ENCODE assay signal across 19 cellular contexts in genomic region chr10:62399211-62399610, GRCh38. TPM values are rescaled to one million over a fixed set of nuclear protein-coding genes. Genes with fewer than 3 reads are reported as not detected.
DNase-seq lines count a peak whose midpoint lies in the region; ATAC-seq, FAIRE-seq and TF ChIP-seq lines count a peak whose summit lies in the region.
"Had no signal": no experiment of that assay in that cellular context is flagged by ENCODE, and none has a peak within 500 bp of the region (broad histone marks: within the 10 kb centered on the region; RNA-seq: fewer than 3 reads in every experiment).

No MANE protein-coding gene starts in this region.

- H3K4me2 ChIP-seq in astrocyte (ENCODE audit: low read length) (peak overlapping the region; percentile 67), neural progenitor cell (no peak overlapping the region)
- H3K4me2 ChIP-seq: GM23338 had no signal

- H3K27me3 Mint-ChIP-seq in HFFc6 (ENCODE audit: insufficient read depth) (no peaks in the 10 kb centered on the region), astrocyte (ENCODE audit: low read depth, unreplicated experiment) (no peaks in the 10 kb centered on the region), neural progenitor cell (ENCODE audit: insufficient read depth, low read depth) (no peaks in the 10 kb centered on the region)

- H3K9ac ChIP-seq in astrocyte (ENCODE audit: low read length) (no peak overlapping the region), neural progenitor cell (no peak overlapping the region)

- H3K36me3 Mint-ChIP-seq in HFFc6 (ENCODE audit: low read depth) (peaks cover 34% of the 10 kb centered on the region), astrocyte (ENCODE audit: low read depth, unreplicated experiment) (peaks cover 7% of the 10 kb centered on the region), neural progenitor cell (no peaks in the 10 kb centered on the region)

- FAIRE-seq in astrocyte (lab: Jason Lieb, UNC), result peak; percentile 64
- FAIRE-seq: K562 had no signal

- H3K27ac Mint-ChIP-seq in HFFc6 (no peak overlapping the region), astrocyte (ENCODE audit: unreplicated experiment) (no peak overlapping the region), neural progenitor cell (no peak overlapping the region)
- H3K27ac Mint-ChIP-seq: B cell, GM23338 had no signal

- no peaks in the 10 kb centered on the region for H3F3A ChIP-seq in neural progenitor cell (ENCODE audit: low read depth)

- TF ChIP-seq CTCF in HFFc6 (IDR thresholded peaks at IDR 0.05) (no peak), astrocyte (IDR thresholded peaks at IDR 0.05; ENCODE audit: insufficient read depth, low read depth, low read length) (no peak), fibroblast of the aortic adventitia (IDR thresholded peaks at IDR 0.05; ENCODE audit: insufficient read depth, low read length) (no peak), neural progenitor cell (IDR thresholded peaks at IDR 0.05) (no peak)

- H3K9me3 Mint-ChIP-seq in HFFc6 (no peaks in the 10 kb centered on the region), astrocyte (ENCODE audit: unreplicated experiment) (no peaks in the 10 kb centered on the region), neural progenitor cell (no peaks in the 10 kb centered on the region)
- H3K9me3 Mint-ChIP-seq: GM23338 had no signal

- no peaks in the 10 kb centered on the region for H3K36me3 ChIP-seq in astrocyte (ENCODE audit: insufficient read depth, low read length)
- H3K36me3 ChIP-seq in neural progenitor cell, result no peaks in the 10 kb centered on the region
- H3K36me3 ChIP-seq: Peyer's patch had no signal

- H2AFZ ChIP-seq in astrocyte (ENCODE audit: low read depth, low read length) (no peak overlapping the region), neural progenitor cell (replicated peaks) (no peak overlapping the region)
- H2AFZ ChIP-seq: GM23338 had no signal

- H3K4me1 ChIP-seq in astrocyte (ENCODE audit: insufficient read depth, low read length) (peaks cover 10% of the 10 kb centered on the region), neural progenitor cell (peaks cover 3% of the 10 kb centered on the region)
- H3K4me1 ChIP-seq: Peyer's patch had no signal

- peak overlapping the region; percentile 50 for H3K27ac ChIP-seq in astrocyte (ENCODE audit: low read depth, low read length)
- no peak overlapping the region for H3K27ac ChIP-seq in neural progenitor cell
- H3K27ac ChIP-seq: Peyer's patch had no signal

- H4K20me1 ChIP-seq in astrocyte (ENCODE audit: insufficient read depth, low read length) (no peaks in the 10 kb centered on the region), neural progenitor cell (ENCODE audit: low read depth) (no peaks in the 10 kb centered on the region)

- peak; percentile 51 for DNase-seq in HFFc6
- peak; percentile 86 for DNase-seq in astrocyte (ENCODE audit: low read depth)
- peak; percentile 54 for DNase-seq in fibroblast of the aortic adventitia (ENCODE audit: low read depth)
- DNase-seq in activated CD4-positive, alpha-beta T cell treated with anti-CD3 and anti-CD28 coated beads for 4 hours, result no peak
- no peak for DNase-seq in neural progenitor cell (ENCODE audit: low spot score)
- no peak for DNase-seq in stimulated activated CD4-positive, alpha-beta T cell treated with anti-CD3 and anti-CD28 coated beads, Interleukin-2, amount 100 ng/mL, for 24 hours
- DNase-seq: DMS79 treated with DMSO at 0.1 percent for 48 hours; GDM1; HCEC 1CT; MV-4-11; NCI-H1694 treated with DMSO at 0.1 percent for 48 hours; NCI-H748 treated with DMSO at 0.1 percent for 48 hours; NK-92 treated with Interleukin-12 subunit alpha and Interleukin-12 subunit beta, amount 100 ng/mL, for 24 hours; Peyer's patch; Right ventricle myocardium superior had no signal

- H3K4me3 Mint-ChIP-seq in HFFc6, result no peak overlapping the region
- peak overlapping the region; percentile 12 for H3K4me3 Mint-ChIP-seq in astrocyte (ENCODE audit: unreplicated experiment)
- no peak overlapping the region for H3K4me3 Mint-ChIP-seq in neural progenitor cell
- H3K4me3 Mint-ChIP-seq: B cell, GM23338 had no signal

- no peak for ATAC-seq in HG02870 (IDR thresholded peaks at IDR 0.05; ENCODE audit: unreplicated experiment)
- ATAC-seq: GM23338, K562 had no signal

- no peaks in the 10 kb centered on the region for H3K27me3 ChIP-seq in astrocyte (ENCODE audit: insufficient read depth, low read length)
- no peaks in the 10 kb centered on the region for H3K27me3 ChIP-seq in neural progenitor cell
- H3K27me3 ChIP-seq: Peyer's patch had no signal

- H3K79me2 ChIP-seq in astrocyte (ENCODE audit: insufficient read depth, low read length), result no peaks in the 10 kb centered on the region
- H3K79me2 ChIP-seq in neural progenitor cell (ENCODE audit: low read depth), result no peaks in the 10 kb centered on the region

- H3K9me3 ChIP-seq in astrocyte (ENCODE audit: insufficient read depth, low read depth, low read length) (no peaks in the 10 kb centered on the region), neural progenitor cell (ENCODE audit: low read depth) (no peaks in the 10 kb centered on the region)
- H3K9me3 ChIP-seq: Peyer's patch had no signal

- H3K4me3 ChIP-seq in astrocyte (ENCODE audit: insufficient read depth, low read depth, low read length) (no peak overlapping the region), fibroblast of the aortic adventitia (ENCODE audit: low read depth, low read length) (no peak overlapping the region), neural progenitor cell (no peak overlapping the region)
- H3K4me3 ChIP-seq: GM23338, K562, Peyer's patch had no signal

- H3K4me1 Mint-ChIP-seq in HFFc6 (ENCODE audit: low read depth) (peaks cover 23% of the 10 kb centered on the region), astrocyte (ENCODE audit: low read depth, unreplicated experiment) (peaks cover 18% of the 10 kb centered on the region), neural progenitor cell (no peaks in the 10 kb centered on the region)
- H3K4me1 Mint-ChIP-seq: B cell had no signal

RNA-seq across cellular contexts. Expression of gene ZNF365, which starts 25.0 kb away (rescaled TPM):
- 10 to 100 TPM; 10.2 to 14.7 (median 11.3) TPM for total RNA-seq in HFFc6 (2021; fragmentation: NEBNext Ultra II Directional; extraction: Animal tissue kit (Norgen Biotek cat#: 25700))
- 8.9 and 11.0 TPM in 2 replicates for total RNA-seq in astrocyte
- total RNA-seq in fibroblast of the aortic adventitia (ENCODE audit: low replicate concordance), result 0.41 and 7.2 TPM in 2 replicates
- 0.26 and 0.28 TPM in 2 replicates for total RNA-seq in neural progenitor cell (ENCODE audit: low replicate concordance)
- total RNA-seq: Right ventricle myocardium superior had no signal

Comparison
In these comparisons a context has a peak if more than half of its experiments do, and no peak if none do; other contexts are left out.
1. DNase-seq: peak in HFFc6 (single experiment), astrocyte (single experiment) and fibroblast of the aortic adventitia (single experiment); none in activated CD4-positive, alpha-beta T cell treated with anti-CD3 and anti-CD28 coated beads for 4 hours (0 of 2), neural progenitor cell (single experiment) and stimulated activated CD4-positive, alpha-beta T cell treated with anti-CD3 and anti-CD28 coated beads, Interleukin-2, amount 100 ng/mL, for 24 hours (0 of 2).